ENCODE assay signal across 1 cellular context in the genomic region with DNA sequence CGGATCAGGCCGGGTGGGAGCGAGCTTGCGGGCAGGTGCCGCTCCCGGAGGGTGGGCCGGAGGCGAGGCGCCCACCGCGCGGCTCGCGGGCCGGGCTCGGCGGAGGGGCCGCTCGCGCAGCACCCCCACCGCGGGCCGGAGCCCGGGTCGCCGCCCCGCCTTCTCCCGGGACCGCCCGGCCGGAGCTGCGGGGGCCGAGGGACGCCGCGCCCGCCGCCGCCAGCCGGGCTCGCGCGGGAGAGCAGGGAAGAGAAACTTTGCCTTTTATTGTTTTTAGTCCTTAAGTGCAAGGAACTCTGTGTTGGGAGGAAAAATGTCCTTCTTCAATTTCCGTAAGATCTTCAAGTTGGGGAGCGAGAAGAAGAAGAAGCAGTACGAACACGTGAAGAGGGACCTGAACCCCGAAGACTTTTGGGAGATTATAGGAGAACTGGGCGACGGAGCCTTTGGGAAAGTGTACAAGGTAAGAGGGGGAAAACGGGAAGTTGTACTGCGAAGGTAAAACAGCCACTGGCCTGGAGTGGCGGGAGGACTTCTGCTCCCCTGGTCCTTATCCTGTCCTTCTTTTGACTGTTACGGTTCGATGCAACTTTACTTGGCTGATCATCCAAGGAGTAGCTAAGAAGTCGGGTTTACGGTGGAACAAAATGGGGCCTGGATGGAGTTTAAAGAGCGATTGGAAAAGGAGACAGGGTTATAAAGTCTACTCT.
TF ChIP-seq lines count a peak whose summit lies in the region.

No MANE protein-coding gene starts in this region.

TF ChIP-seq in HEK293, 187 proteins besides CTCF, POLR2A, EP300 and RAD21 (continued from another document and continues in another):
- TF ChIP-seq, protein P1, sequence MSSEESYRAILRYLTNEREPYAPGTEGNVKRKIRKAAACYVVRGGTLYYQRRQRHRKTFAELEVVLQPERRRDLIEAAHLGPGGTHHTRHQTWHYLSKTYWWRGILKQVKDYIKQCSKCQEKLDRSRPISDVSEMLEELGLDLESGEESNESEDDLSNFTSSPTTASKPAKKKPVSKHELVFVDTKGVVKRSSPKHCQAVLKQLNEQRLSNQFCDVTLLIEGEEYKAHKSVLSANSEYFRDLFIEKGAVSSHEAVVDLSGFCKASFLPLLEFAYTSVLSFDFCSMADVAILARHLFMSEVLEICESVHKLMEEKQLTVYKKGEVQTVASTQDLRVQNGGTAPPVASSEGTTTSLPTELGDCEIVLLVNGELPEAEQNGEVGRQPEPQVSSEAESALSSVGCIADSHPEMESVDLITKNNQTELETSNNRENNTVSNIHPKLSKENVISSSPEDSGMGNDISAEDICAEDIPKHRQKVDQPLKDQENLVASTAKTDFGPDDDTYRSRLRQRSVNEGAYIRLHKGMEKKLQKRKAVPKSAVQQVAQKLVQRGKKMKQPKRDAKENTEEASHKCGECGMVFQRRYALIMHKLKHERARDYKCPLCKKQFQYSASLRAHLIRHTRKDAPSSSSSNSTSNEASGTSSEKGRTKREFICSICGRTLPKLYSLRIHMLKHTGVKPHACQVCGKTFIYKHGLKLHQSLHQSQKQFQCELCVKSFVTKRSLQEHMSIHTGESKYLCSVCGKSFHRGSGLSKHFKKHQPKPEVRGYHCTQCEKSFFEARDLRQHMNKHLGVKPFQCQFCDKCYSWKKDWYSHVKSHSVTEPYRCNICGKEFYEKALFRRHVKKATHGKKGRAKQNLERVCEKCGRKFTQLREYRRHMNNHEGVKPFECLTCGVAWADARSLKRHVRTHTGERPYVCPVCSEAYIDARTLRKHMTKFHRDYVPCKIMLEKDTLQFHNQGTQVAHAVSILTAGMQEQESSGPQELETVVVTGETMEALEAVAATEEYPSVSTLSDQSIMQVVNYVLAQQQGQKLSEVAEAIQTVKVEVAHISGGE (tag by site-specific recombination; conservative IDR thresholded peaks at IDR 0.05; ENCODE audit: low read depth), result peak; percentile 28; the same call in 1 of the 2 replicates
- TF ChIP-seq ZFP69B (tag by site-specific recombination; IDR thresholded peaks at IDR 0.05) (0 out of 2 replicates have a peak, but pooled peaks have one; percentile 29), ZNF423 (tag by site-specific recombination; IDR thresholded peaks at IDR 0.05) (no peak), ZBTB8A (tag by site-specific recombination; IDR thresholded peaks at IDR 0.05) (peak; percentile 30; the same call in 1 of the 2 replicates), ZNF341 (tag by site-specific recombination; IDR thresholded peaks at IDR 0.05; ENCODE audit: low read depth) (peak; percentile 31; the same call in 1 of the 2 replicates), MZF1 (tag by site-specific recombination; IDR thresholded peaks at IDR 0.05; ENCODE audit: borderline replicate concordance) (0 out of 2 replicates have a peak, but pooled peaks have one; percentile 23), BCL11B (tag by site-specific recombination; IDR thresholded peaks at IDR 0.05; ENCODE audit: low read depth) (no peak), OSR2 (tag by site-specific recombination; IDR thresholded peaks at IDR 0.05) (no peak), ZNF155 (tag by site-specific recombination; IDR thresholded peaks at IDR 0.05) (no peak), ZNF366 (tag by site-specific recombination; conservative IDR thresholded peaks at IDR 0.05) (peak; percentile 63; the same call in 1 of the 2 replicates), ZNF623 (tag by site-specific recombination; IDR thresholded peaks at IDR 0.05) (no peak), ZNF529 (tag by site-specific recombination; IDR thresholded peaks at IDR 0.05; ENCODE audit: insufficient replicate concordance) (no peak), ZNF629 (tag by site-specific recombination; IDR thresholded peaks at IDR 0.05) (no peak), ZNF23 (tag by site-specific recombination; IDR thresholded peaks at IDR 0.05; ENCODE audit: borderline replicate concordance) (no peak), ZNF501 (tag by site-specific recombination; IDR thresholded peaks at IDR 0.05) (0 out of 2 replicates have a peak, but pooled peaks have one; percentile 28), ZNF677 (tag by site-specific recombination; IDR thresholded peaks at IDR 0.05) (no peak), ZFP37 (tag by site-specific recombination; IDR thresholded peaks at IDR 0.05) (0 out of 2 replicates have a peak, but pooled peaks have one; percentile 36), ZNF600 (tag by site-specific recombination; IDR thresholded peaks at IDR 0.05) (peak; percentile 86), ZSCAN30 (tag by site-specific recombination; IDR thresholded peaks at IDR 0.05) (no peak), WT1 (tag by site-specific recombination; IDR thresholded peaks at IDR 0.05) (no peak), ZNF138 (tag by site-specific recombination; IDR thresholded peaks at IDR 0.05; ENCODE audit: borderline replicate concordance) (no peak), ZBTB20 (tag by site-specific recombination; IDR thresholded peaks at IDR 0.05) (peak; percentile 48; the same call in 1 of the 2 replicates), ZBTB17 (tag by site-specific recombination; IDR thresholded peaks at IDR 0.05) (peak; percentile 71), ZNF776 (tag by site-specific recombination; IDR thresholded peaks at IDR 0.05; ENCODE audit: borderline replicate concordance) (no peak), ZNF24 (tag by site-specific recombination; IDR thresholded peaks at IDR 0.05) (no peak), ZNF221 (tag by site-specific recombination; IDR thresholded peaks at IDR 0.05; ENCODE audit: borderline replicate concordance) (no peak), ZBTB7A (tag by site-specific recombination; IDR thresholded peaks at IDR 0.05; ENCODE audit: low read depth) (no peak), YY2 (tag by site-specific recombination; IDR thresholded peaks at IDR 0.05) (no peak), TCF7L2 (IDR thresholded peaks at IDR 0.05; ENCODE audit: borderline replicate concordance, low read depth, low read length) (no peak; the same call in 1 of the 2 replicates), ZNF354C (tag by site-specific recombination; IDR thresholded peaks at IDR 0.05; ENCODE audit: borderline replicate concordance, low read depth) (no peak), GFI1B (tag by site-specific recombination; IDR thresholded peaks at IDR 0.05) (no peak), ZNF670 (tag by site-specific recombination; IDR thresholded peaks at IDR 0.05; ENCODE audit: low read depth) (no peak), ZBTB48 (tag by site-specific recombination; IDR thresholded peaks at IDR 0.05) (peak; percentile 14; the same call in 1 of the 2 replicates), KLF16 (tag by site-specific recombination; IDR thresholded peaks at IDR 0.05) (no peak), PRDM1 (tag by site-specific recombination; IDR thresholded peaks at IDR 0.05) (peak; percentile 94), ZNF560 (tag by site-specific recombination; IDR thresholded peaks at IDR 0.05; ENCODE audit: borderline replicate concordance) (no peak)
- TF ChIP-seq, protein P2, sequence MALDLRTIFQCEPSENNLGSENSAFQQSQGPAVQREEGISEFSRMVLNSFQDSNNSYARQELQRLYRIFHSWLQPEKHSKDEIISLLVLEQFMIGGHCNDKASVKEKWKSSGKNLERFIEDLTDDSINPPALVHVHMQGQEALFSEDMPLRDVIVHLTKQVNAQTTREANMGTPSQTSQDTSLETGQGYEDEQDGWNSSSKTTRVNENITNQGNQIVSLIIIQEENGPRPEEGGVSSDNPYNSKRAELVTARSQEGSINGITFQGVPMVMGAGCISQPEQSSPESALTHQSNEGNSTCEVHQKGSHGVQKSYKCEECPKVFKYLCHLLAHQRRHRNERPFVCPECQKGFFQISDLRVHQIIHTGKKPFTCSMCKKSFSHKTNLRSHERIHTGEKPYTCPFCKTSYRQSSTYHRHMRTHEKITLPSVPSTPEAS (tag by site-specific recombination; IDR thresholded peaks at IDR 0.05), result no peak
- TF ChIP-seq, protein P3, sequence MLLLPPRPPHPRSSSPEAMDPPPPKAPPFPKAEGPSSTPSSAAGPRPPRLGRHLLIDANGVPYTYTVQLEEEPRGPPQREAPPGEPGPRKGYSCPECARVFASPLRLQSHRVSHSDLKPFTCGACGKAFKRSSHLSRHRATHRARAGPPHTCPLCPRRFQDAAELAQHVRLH (tag by site-specific recombination; IDR thresholded peaks at IDR 0.05), result no peak
- TF ChIP-seq, protein P4, sequence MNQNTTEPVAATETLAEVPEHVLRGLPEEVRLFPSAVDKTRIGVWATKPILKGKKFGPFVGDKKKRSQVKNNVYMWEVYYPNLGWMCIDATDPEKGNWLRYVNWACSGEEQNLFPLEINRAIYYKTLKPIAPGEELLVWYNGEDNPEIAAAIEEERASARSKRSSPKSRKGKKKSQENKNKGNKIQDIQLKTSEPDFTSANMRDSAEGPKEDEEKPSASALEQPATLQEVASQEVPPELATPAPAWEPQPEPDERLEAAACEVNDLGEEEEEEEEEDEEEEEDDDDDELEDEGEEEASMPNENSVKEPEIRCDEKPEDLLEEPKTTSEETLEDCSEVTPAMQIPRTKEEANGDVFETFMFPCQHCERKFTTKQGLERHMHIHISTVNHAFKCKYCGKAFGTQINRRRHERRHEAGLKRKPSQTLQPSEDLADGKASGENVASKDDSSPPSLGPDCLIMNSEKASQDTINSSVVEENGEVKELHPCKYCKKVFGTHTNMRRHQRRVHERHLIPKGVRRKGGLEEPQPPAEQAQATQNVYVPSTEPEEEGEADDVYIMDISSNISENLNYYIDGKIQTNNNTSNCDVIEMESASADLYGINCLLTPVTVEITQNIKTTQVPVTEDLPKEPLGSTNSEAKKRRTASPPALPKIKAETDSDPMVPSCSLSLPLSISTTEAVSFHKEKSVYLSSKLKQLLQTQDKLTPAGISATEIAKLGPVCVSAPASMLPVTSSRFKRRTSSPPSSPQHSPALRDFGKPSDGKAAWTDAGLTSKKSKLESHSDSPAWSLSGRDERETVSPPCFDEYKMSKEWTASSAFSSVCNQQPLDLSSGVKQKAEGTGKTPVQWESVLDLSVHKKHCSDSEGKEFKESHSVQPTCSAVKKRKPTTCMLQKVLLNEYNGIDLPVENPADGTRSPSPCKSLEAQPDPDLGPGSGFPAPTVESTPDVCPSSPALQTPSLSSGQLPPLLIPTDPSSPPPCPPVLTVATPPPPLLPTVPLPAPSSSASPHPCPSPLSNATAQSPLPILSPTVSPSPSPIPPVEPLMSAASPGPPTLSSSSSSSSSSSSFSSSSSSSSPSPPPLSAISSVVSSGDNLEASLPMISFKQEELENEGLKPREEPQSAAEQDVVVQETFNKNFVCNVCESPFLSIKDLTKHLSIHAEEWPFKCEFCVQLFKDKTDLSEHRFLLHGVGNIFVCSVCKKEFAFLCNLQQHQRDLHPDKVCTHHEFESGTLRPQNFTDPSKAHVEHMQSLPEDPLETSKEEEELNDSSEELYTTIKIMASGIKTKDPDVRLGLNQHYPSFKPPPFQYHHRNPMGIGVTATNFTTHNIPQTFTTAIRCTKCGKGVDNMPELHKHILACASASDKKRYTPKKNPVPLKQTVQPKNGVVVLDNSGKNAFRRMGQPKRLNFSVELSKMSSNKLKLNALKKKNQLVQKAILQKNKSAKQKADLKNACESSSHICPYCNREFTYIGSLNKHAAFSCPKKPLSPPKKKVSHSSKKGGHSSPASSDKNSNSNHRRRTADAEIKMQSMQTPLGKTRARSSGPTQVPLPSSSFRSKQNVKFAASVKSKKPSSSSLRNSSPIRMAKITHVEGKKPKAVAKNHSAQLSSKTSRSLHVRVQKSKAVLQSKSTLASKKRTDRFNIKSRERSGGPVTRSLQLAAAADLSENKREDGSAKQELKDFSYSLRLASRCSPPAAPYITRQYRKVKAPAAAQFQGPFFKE (tag by site-specific recombination; IDR thresholded peaks at IDR 0.05; ENCODE audit: borderline replicate concordance), result no peak
- TF ChIP-seq, protein P5, sequence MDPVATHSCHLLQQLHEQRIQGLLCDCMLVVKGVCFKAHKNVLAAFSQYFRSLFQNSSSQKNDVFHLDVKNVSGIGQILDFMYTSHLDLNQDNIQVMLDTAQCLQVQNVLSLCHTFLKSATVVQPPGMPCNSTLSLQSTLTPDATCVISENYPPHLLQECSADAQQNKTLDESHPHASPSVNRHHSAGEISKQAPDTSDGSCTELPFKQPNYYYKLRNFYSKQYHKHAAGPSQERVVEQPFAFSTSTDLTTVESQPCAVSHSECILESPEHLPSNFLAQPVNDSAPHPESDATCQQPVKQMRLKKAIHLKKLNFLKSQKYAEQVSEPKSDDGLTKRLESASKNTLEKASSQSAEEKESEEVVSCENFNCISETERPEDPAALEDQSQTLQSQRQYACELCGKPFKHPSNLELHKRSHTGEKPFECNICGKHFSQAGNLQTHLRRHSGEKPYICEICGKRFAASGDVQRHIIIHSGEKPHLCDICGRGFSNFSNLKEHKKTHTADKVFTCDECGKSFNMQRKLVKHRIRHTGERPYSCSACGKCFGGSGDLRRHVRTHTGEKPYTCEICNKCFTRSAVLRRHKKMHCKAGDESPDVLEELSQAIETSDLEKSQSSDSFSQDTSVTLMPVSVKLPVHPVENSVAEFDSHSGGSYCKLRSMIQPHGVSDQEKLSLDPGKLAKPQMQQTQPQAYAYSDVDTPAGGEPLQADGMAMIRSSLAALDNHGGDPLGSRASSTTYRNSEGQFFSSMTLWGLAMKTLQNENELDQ (tag by site-specific recombination; IDR thresholded peaks at IDR 0.05; ENCODE audit: low read depth), result no peak
- TF ChIP-seq, protein P6, sequence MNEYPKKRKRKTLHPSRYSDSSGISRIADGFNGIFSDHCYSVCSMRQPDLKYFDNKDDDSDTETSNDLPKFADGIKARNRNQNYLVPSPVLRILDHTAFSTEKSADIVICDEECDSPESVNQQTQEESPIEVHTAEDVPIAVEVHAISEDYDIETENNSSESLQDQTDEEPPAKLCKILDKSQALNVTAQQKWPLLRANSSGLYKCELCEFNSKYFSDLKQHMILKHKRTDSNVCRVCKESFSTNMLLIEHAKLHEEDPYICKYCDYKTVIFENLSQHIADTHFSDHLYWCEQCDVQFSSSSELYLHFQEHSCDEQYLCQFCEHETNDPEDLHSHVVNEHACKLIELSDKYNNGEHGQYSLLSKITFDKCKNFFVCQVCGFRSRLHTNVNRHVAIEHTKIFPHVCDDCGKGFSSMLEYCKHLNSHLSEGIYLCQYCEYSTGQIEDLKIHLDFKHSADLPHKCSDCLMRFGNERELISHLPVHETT (tag by site-specific recombination; IDR thresholded peaks at IDR 0.05), result no peak
- TF ChIP-seq, protein P7, sequence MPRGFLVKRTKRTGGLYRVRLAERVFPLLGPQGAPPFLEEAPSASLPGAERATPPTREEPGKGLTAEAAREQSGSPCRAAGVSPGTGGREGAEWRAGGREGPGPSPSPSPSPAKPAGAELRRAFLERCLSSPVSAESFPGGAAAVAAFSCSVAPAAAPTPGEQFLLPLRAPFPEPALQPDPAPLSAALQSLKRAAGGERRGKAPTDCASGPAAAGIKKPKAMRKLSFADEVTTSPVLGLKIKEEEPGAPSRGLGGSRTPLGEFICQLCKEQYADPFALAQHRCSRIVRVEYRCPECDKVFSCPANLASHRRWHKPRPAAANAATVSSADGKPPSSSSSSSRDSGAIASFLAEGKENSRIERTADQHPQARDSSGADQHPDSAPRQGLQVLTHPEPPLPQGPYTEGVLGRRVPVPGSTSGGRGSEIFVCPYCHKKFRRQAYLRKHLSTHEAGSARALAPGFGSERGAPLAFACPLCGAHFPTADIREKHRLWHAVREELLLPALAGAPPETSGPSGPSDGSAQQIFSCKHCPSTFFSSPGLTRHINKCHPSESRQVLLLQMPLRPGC (tag by site-specific recombination; IDR thresholded peaks at IDR 0.05), result no peak
- TF ChIP-seq, protein P8, sequence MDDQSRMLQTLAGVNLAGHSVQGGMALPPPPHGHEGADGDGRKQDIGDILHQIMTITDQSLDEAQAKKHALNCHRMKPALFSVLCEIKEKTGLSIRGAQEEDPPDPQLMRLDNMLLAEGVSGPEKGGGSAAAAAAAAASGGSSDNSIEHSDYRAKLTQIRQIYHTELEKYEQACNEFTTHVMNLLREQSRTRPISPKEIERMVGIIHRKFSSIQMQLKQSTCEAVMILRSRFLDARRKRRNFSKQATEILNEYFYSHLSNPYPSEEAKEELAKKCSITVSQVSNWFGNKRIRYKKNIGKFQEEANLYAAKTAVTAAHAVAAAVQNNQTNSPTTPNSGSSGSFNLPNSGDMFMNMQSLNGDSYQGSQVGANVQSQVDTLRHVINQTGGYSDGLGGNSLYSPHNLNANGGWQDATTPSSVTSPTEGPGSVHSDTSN (CRISPR knock-in tag; IDR thresholded peaks at IDR 0.05), result no peak
